8 cellular contexts compared by ENCODE assay signal in the genomic region with DNA sequence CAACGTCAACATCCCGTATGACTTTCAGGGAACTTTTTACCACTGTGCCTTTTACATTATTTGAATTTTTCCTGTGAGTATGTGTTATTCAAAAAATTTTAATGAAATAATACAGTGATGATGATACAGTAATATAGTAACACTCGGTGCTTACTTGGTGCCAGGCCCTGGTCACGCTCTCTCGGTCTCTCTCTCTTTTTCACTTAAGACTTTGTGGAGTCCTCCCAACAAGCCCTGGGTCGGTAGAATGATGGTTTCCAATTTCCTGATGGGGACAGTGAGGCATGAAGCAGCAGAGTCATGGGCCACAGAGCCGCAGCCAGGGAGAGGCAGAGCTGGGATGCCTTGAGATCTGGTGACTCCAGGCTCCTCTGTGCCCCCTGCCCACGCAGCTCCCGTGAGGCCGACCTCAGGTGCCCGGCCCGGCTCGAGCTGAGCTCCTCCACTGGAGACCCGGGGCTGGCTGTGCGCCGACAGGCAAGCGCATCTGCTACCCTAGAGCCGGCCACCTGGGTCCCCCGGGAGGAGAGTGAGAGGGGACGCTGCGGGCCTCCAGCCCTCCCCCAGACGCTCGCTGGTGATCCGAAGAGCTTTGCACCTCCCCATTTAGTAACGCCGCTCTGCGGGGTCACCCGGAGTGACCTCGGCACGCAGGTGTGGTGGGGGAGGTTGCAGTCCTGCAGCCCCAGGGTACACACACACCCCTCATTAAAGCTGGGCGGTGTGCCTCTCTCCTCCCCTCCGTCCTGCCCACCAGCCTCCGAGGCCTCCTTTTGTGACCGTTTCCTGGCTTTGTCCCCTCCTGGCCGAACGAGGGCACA. TPM values are rescaled to one million over a fixed set of nuclear protein-coding genes. Genes with fewer than 3 reads are reported as not detected.
DNase-seq lines count a peak whose midpoint lies in the region; ATAC-seq and TF ChIP-seq lines count a peak whose summit lies in the region.

No MANE protein-coding gene starts in this region.

- TF ChIP-seq EP300 in ovary (IDR thresholded peaks at IDR 0.05), result no peak

- H3K27ac ChIP-seq in ACC112 (ENCODE audit: low read depth, low read length) (peak overlapping the region; percentile 98), ovary (no peak overlapping the region)

- WGBS in ovary, 3 donors, result 20 to 25% (median 24%) methylated on average over 35 to 36 of the region's 36 CpGs

- peak; percentile 84 for DNase-seq in HT1080 (ENCODE audit: low read depth)
- DNase-seq in left kidney (ENCODE audit: low read depth, low spot score), result peak; percentile 98
- no peak for DNase-seq in ovary
- DNase-seq in NCI-H526 treated with DMSO at 0.1 percent for 48 hours (lab: John Stamatoyannopoulos, UW), result no peak

- intact Hi-C loops in ovary (cut with DNase I), result no loop called here

- H3K4me1 Mint-ChIP-seq in brain, result peaks cover 62% of the 10 kb centered on the region

- no peaks in the 10 kb centered on the region for H3K36me3 Mint-ChIP-seq in brain

- no peaks in the 10 kb centered on the region for H3K9me3 ChIP-seq in ovary

- H3K79me2 ChIP-seq in ACC112 (ENCODE audit: control insufficient read depth, insufficient read depth, low read length, unreplicated experiment), result no peaks in the 10 kb centered on the region

- H3K4me1 ChIP-seq in ACC112 (ENCODE audit: control insufficient read depth, insufficient read depth, low read length, unreplicated experiment) (peaks cover 33% of the 10 kb centered on the region), ovary (ENCODE audit: insufficient read depth) (no peaks in the 10 kb centered on the region)

- no peak for TF ChIP-seq POLR2A in ovary (IDR thresholded peaks at IDR 0.05)

- ATAC-seq in HG02759 (IDR thresholded peaks at IDR 0.05; ENCODE audit: unreplicated experiment), result no peak
- no peak for ATAC-seq in HG02678 (IDR thresholded peaks at IDR 0.05; ENCODE audit: unreplicated experiment)

- no peaks in the 10 kb centered on the region for H3K27me3 ChIP-seq in ACC112 (ENCODE audit: insufficient read depth, low read length)
- H3K27me3 ChIP-seq in ovary, result no peaks in the 10 kb centered on the region

- H2AFZ ChIP-seq in ACC112 (ENCODE audit: low read length, unreplicated experiment), result peak overlapping the region; percentile 69

- H3K4me3 Mint-ChIP-seq in brain, result peak overlapping the region in 3 of 5 experiments; percentile 28 to 62 (median 57)

- H3K9me3 Mint-ChIP-seq in brain, result peaks cover 0 to 3% (median 0%) of the 10 kb centered on the region in 5 experiments

- peaks cover 16% of the 10 kb centered on the region for H3K27me3 Mint-ChIP-seq in brain

- H3K4me3 ChIP-seq in ACC112 (ENCODE audit: low read depth, low read length) (peak overlapping the region; percentile 53), ovary (no peak overlapping the region)

- H3K27ac Mint-ChIP-seq in brain, result peak overlapping the region in 2 of 5 experiments; percentile 40 to 88

- TF ChIP-seq CTCF in brain (conservative IDR thresholded peaks at IDR 0.05) (no peak), ovary (IDR thresholded peaks at IDR 0.05) (no peak)

- no peaks in the 10 kb centered on the region for H3K36me3 ChIP-seq in ACC112 (ENCODE audit: insufficient read depth, low read length)
- H3K36me3 ChIP-seq in ovary, result no peaks in the 10 kb centered on the region

RNA-seq across cellular contexts. Expression of gene SBK3, which starts 4.4 kb away (rescaled TPM):
- not detected in 2 replicates for total RNA-seq in HT1080 (2014; rRNA removed; shearing (Covaris generic))
- not detected in 2 replicates for polyA plus RNA-seq in HT1080 (2015; cell fraction: cytosol; rRNA removed)
- polyA plus RNA-seq in HT1080 (2015; cell fraction: nucleus; rRNA removed), result 0.48 TPM in 1 of 2 replicates, not detected in the other
- polyA plus RNA-seq in brain (ENCODE audit: insufficient read depth, low read depth, low replicate concordance) (not detected), ovary (not detected)
- under 1 TPM in 4 of 7 donors, not detected in 3; 0.17 to 0.34 (median 0.26) TPM for total RNA-seq in ovary

RNA-seq across cellular contexts. Expression of gene SBK2, which starts 12.8 kb away (rescaled TPM):
- total RNA-seq in HT1080 (2014; rRNA removed; shearing (Covaris generic)), result not detected in 2 replicates
- not detected in 2 replicates for polyA plus RNA-seq in HT1080 (2015; cell fraction: cytosol; rRNA removed)
- not detected in 2 replicates for polyA plus RNA-seq in HT1080 (2015; cell fraction: nucleus; rRNA removed)
- polyA plus RNA-seq in brain (ENCODE audit: insufficient read depth, low read depth, low replicate concordance), result not detected
- total RNA-seq in ovary, result 1 to 10 TPM in 1 of 7 donors, under 1 TPM in 1, not detected in 5; 0.20 to 1.0 TPM
- polyA plus RNA-seq in ovary, result not detected

RNA-seq across cellular contexts. Expression of gene ZNF579, which starts 30.9 kb away (rescaled TPM):
- 8.2 and 8.3 TPM in 2 replicates for total RNA-seq in HT1080 (2014; rRNA removed; shearing (Covaris generic))
- 8.1 and 8.6 TPM in 2 replicates for polyA plus RNA-seq in HT1080 (2015; cell fraction: cytosol; rRNA removed)
- polyA plus RNA-seq in HT1080 (2015; cell fraction: nucleus; rRNA removed), result 19.3 and 20.8 TPM in 2 replicates
- polyA plus RNA-seq in brain (ENCODE audit: insufficient read depth, low read depth, low replicate concordance) (16.2 TPM), ovary (10 to 100 TPM in 1 of 2 donors, 1 to 10 TPM in 1; 5.6 to 10.5 TPM)
- total RNA-seq in ovary, result 10 to 100 TPM in 5 of 7 donors, 1 to 10 TPM in 2; 2.7 to 24.4 (median 16.8) TPM

RNA-seq across cellular contexts. Expression of gene FIZ1, which starts 49.6 kb away (rescaled TPM):
- total RNA-seq in HT1080 (2014; rRNA removed; shearing (Covaris generic)), result 6.0 and 10.0 TPM in 2 replicates
- polyA plus RNA-seq in HT1080 (2015; cell fraction: cytosol; rRNA removed), result 10.6 and 12.0 TPM in 2 replicates
- polyA plus RNA-seq in HT1080 (2015; cell fraction: nucleus; rRNA removed), result 13.7 and 16.0 TPM in 2 replicates
- polyA plus RNA-seq in brain (ENCODE audit: insufficient read depth, low read depth, low replicate concordance) (30.5 TPM), ovary (10 to 100 TPM in 1 of 2 donors, 1 to 10 TPM in 1; 9.4 to 11.0 TPM)
- 10 to 100 TPM in 5 of 7 donors, 1 to 10 TPM in 2; 3.6 to 22.7 (median 16.6) TPM for total RNA-seq in ovary

RNA-seq across cellular contexts. Expression of gene ZNF524, which starts 50.4 kb away (rescaled TPM):
- total RNA-seq in HT1080 (2014; rRNA removed; shearing (Covaris generic)), result 18.8 and 26.2 TPM in 2 replicates
- 16.6 and 20.1 TPM in 2 replicates for polyA plus RNA-seq in HT1080 (2015; cell fraction: cytosol; rRNA removed)
- 8.0 and 12.4 TPM in 2 replicates for polyA plus RNA-seq in HT1080 (2015; cell fraction: nucleus; rRNA removed)
- polyA plus RNA-seq in brain (ENCODE audit: insufficient read depth, low read depth, low replicate concordance) (20.5 TPM), ovary (10 to 100 TPM in 1 of 2 donors, under 1 TPM in 1; 0.15 to 28.0 TPM)
- 10 to 100 TPM; 13.7 to 22.3 (median 17.8) TPM for total RNA-seq in ovary

Comparison
In these comparisons a context has a peak if more than half of its experiments do, and no peak if none do; other contexts are left out.
1. DNase-seq: peak in HT1080 (single experiment) and left kidney (single experiment); none in ovary (0 of 5) and NCI-H526 treated with DMSO at 0.1 percent for 48 hours (single experiment).